ENCODE assay signal across 29 cellular contexts in genomic region chr7:26608402-26608801, GRCh38.
"Had no signal": no experiment of that assay in that cellular context is flagged by ENCODE, and none has a peak within 500 bp of the region (broad histone marks: within the 10 kb centered on the region; RNA-seq: fewer than 3 reads in every experiment).

No MANE protein-coding gene starts in this region.

- DNase-seq: activated CD4-positive, alpha-beta memory T cell treated with anti-CD3 and anti-CD28 coated beads, Interleukin-2, amount 10 ng/mL, durations not matched to agents 7 days and 5 days; activated CD4-positive, alpha-beta T cell treated with anti-CD3 and anti-CD28 coated beads for 1 hour; activated CD4-positive, alpha-beta T cell treated with anti-CD3 and anti-CD28 coated beads for 4 hours; activated CD4-positive, alpha-beta T cell treated with anti-CD3 and anti-CD28 coated beads, Interleukin-2, amount 10 ng/mL, durations not matched to agents 7 days and 5 days; activated CD4-positive, alpha-beta T cell treated with anti-CD3 and anti-CD28 coated beads, Interleukin-2, amount 50 U/mL, for 4 hours; activated CD8-positive, alpha-beta memory T cell treated with anti-CD3 and anti-CD28 coated beads, Interleukin-2, amount 50 U/mL, for 48 hours; activated gamma-delta T cell; activated naive CD4-positive, alpha-beta T cell; activated naive CD4-positive, alpha-beta T cell treated with anti-CD3 and anti-CD28 coated beads, Interleukin-2, amount 10 ng/mL, durations not matched to agents 7 days and 5 days; activated naive CD8-positive, alpha-beta T cell treated with anti-CD3 and anti-CD28 coated beads, Interleukin-2, amount 10 ng/mL, durations not matched to agents 7 days and 5 days; activated T-cell treated with anti-CD3 and anti-CD28 coated beads for 4 hours; activated T-cell treated with anti-CD3 and anti-CD28 coated beads, Interleukin-2, amount 50 U/mL, for 24 hours; activated T-cell treated with anti-CD3 and anti-CD28 coated beads, Interleukin-2, amount 50 U/mL, for 72 hours; cortex of kidney; dermis blood vessel endothelial cell; effector CD4-positive, alpha-beta T cell; effector memory CD8-positive, alpha-beta T cell; erythroblast; foreskin keratinocyte; gastrocnemius medialis; glutamatergic neuron; heart left ventricle; T-helper 2 cell had no signal

- ATAC-seq: activated naive CD4-positive, alpha-beta T cell treated with anti-CD3 and anti-CD28 coated beads, Interleukin-2, amount 50 U/mL, for 72 hours; activated T-cell treated with anti-CD3 and anti-CD28 coated beads, Interleukin-2, amount 50 U/mL, for 72 hours; effector memory CD8-positive, alpha-beta T cell; foreskin keratinocyte; gastrocnemius medialis; heart left ventricle; WTC11 had no signal

- FAIRE-seq: bronchial epithelial cell, colon had no signal

- H3K9me3 ChIP-seq: ascending aorta, esophagus muscularis mucosa, gastrocnemius medialis, heart left ventricle had no signal

- H3K27me3 ChIP-seq: ascending aorta, esophagus muscularis mucosa, gastrocnemius medialis, heart left ventricle had no signal

- H3K4me3 ChIP-seq: ascending aorta, esophagus muscularis mucosa, gastrocnemius medialis, heart left ventricle had no signal

- H3K4me1 ChIP-seq: ascending aorta, esophagus muscularis mucosa, gastrocnemius medialis, heart left ventricle had no signal

- H3K36me3 ChIP-seq: ascending aorta, esophagus muscularis mucosa, gastrocnemius medialis, heart left ventricle had no signal

- H3K27ac ChIP-seq: ascending aorta, esophagus muscularis mucosa, foreskin keratinocyte, gastrocnemius medialis, heart left ventricle had no signal
